ENCODE assay signal across 10 cellular contexts in the genomic region with DNA sequence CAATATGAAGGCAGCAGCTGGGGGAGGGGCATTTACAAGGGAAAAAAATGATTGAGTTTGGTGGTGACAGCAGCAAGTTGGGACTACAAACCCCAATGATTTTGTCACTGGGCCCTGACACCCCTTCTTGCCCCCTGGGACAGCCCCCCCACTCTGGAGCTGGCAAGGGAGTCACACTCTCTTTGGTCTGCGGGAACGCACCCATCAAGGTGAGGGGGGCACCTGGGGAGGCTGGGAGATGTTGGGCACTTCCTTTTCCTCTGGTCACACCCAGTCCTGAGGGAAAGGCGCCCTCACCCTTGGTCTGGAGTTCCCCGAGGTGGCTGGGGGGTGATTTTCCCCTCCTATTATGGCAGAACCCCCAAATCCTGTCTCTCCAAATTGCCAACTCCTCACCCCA. TPM values are rescaled to one million over a fixed set of nuclear protein-coding genes. Genes with fewer than 3 reads are reported as not detected.
DNase-seq lines count a peak whose midpoint lies in the region; ATAC-seq and TF ChIP-seq lines count a peak whose summit lies in the region.
"Had no signal": no experiment of that assay in that cellular context is flagged by ENCODE, and none has a peak within 500 bp of the region (broad histone marks: within the 10 kb centered on the region; RNA-seq: fewer than 3 reads in every experiment).

No MANE protein-coding gene starts in this region.

- H3K4me1 Mint-ChIP-seq in GM23338, result peaks cover 16% of the 10 kb centered on the region
- H3K4me1 Mint-ChIP-seq in stimulated activated naive B cell treated with anti-CD40 and anti-IgM and Interleukin-4, amounts not matched to agents 10 μg/mL and 1 μg/mL and 100 μg/mL, for 72 hours, result peaks cover 29 to 50% of the 10 kb centered on the region in 2 donors
- H3K4me1 Mint-ChIP-seq in T-helper 2 cell treated with Interferon-gamma antibody and Interleukin-4, amounts not matched to agents 5 μg/mL and 100 μg/mL, for 36 hours (ENCODE audit: low read depth), result peaks cover 5% of the 10 kb centered on the region

- H3F3A ChIP-seq in GM23338 (replicated peaks; ENCODE audit: low read depth), result peaks cover 23% of the 10 kb centered on the region

- H2AFZ ChIP-seq in GM23338, result no peak overlapping the region

- no peaks in the 10 kb centered on the region for H3K9me3 Mint-ChIP-seq in GM23338
- no peaks in the 10 kb centered on the region for H3K9me3 Mint-ChIP-seq in stimulated activated naive B cell treated with anti-CD40 and anti-IgM and Interleukin-4, amounts not matched to agents 10 μg/mL and 1 μg/mL and 100 μg/mL, for 72 hours
- no peaks in the 10 kb centered on the region for H3K9me3 Mint-ChIP-seq in T-helper 2 cell treated with Interferon-gamma antibody and Interleukin-4, amounts not matched to agents 5 μg/mL and 100 μg/mL, for 36 hours
- H3K9me3 Mint-ChIP-seq: activated T-helper 1 cell treated with anti-CD3 and anti-CD28 coated beads, Interleukin-12 subunit alpha, Interleukin-12 subunit beta, Interleukin-2, Interleukin-4 antibody, amounts not matched to agents 30 ng/mL and 10 ng/mL and 1 ng/mL, durations not matched to agents 14 hours and 24 hours and 36 hours had no signal

- H3K4me1 ChIP-seq in GM23338 (ENCODE audit: insufficient read depth) (peaks cover 6% of the 10 kb centered on the region; the same call in 1 of the 2 replicates), SJCRH30 (peaks cover 19% of the 10 kb centered on the region), left lung (peaks cover 24 to 51% of the 10 kb centered on the region in 2 donors)

- no peaks in the 10 kb centered on the region; the same call in 1 of the 2 replicates for H3K79me2 ChIP-seq in GM23338 (replicated peaks; ENCODE audit: insufficient read depth)

- H3K27ac ChIP-seq in GM23338 (ENCODE audit: low read depth) (peak overlapping the region; percentile 47; the same call in 1 of the 2 replicates), SJCRH30 (peak overlapping the region; percentile 38), left lung (peak overlapping the region; percentile 50 to 65)

- no peak overlapping the region; the same call in 2 of the 3 replicates for H3K4me3 Mint-ChIP-seq in GM23338
- peak overlapping the region; percentile 62 to 67 for H3K4me3 Mint-ChIP-seq in stimulated activated naive B cell treated with anti-CD40 and anti-IgM and Interleukin-4, amounts not matched to agents 10 μg/mL and 1 μg/mL and 100 μg/mL, for 72 hours
- no peak overlapping the region for H3K4me3 Mint-ChIP-seq in T-helper 2 cell treated with Interferon-gamma antibody and Interleukin-4, amounts not matched to agents 5 μg/mL and 100 μg/mL, for 36 hours
- H3K4me3 Mint-ChIP-seq: activated T-helper 1 cell treated with anti-CD3 and anti-CD28 coated beads, Interleukin-12 subunit alpha, Interleukin-12 subunit beta, Interleukin-2, Interleukin-4 antibody, amounts not matched to agents 30 ng/mL and 10 ng/mL and 1 ng/mL, durations not matched to agents 14 hours and 24 hours and 36 hours had no signal

- TF ChIP-seq CTCF in GM23338 (conservative IDR thresholded peaks at IDR 0.05; ENCODE audit: low read depth in 2 of 2) (no peak), left lung (IDR thresholded peaks at IDR 0.05) (no peak)

- peaks cover 9% of the 10 kb centered on the region for H4K20me1 ChIP-seq in GM23338 (replicated peaks; ENCODE audit: insufficient read depth)

- H3K36me3 Mint-ChIP-seq in GM23338 (ENCODE audit: low read depth), result peaks cover 61% of the 10 kb centered on the region
- peaks cover 0 to 2% of the 10 kb centered on the region in 2 donors for H3K36me3 Mint-ChIP-seq in stimulated activated naive B cell treated with anti-CD40 and anti-IgM and Interleukin-4, amounts not matched to agents 10 μg/mL and 1 μg/mL and 100 μg/mL, for 72 hours
- no peaks in the 10 kb centered on the region for H3K36me3 Mint-ChIP-seq in T-helper 2 cell treated with Interferon-gamma antibody and Interleukin-4, amounts not matched to agents 5 μg/mL and 100 μg/mL, for 36 hours (ENCODE audit: low read depth)

- no peaks in the 10 kb centered on the region for H3K9me2 ChIP-seq in GM23338 (ENCODE audit: insufficient read depth)

- H3K36me3 ChIP-seq in GM23338 (ENCODE audit: insufficient read depth), result peaks cover 29% of the 10 kb centered on the region
- H3K36me3 ChIP-seq in SJCRH30, result peaks cover 30% of the 10 kb centered on the region
- peaks cover 0 to 36% of the 10 kb centered on the region in 2 donors for H3K36me3 ChIP-seq in left lung

- intact Hi-C loops in left lung (cut with DNase I), result loop anchor here in 1 of 2 donors (5.0 kb wide), 2 partner anchors 34 to 49 kb away; partner anchors contain the start of gene SLC12A9

- DNase-seq in GM23338 (ENCODE audit: low spot score) (no peak), SJCRH30 (no peak), left lung (peak in 1 of 2 donors; percentile 37), pons (ENCODE audit: low spot score) (no peak), OCI-M2 (lab: John Stamatoyannopoulos, UW; ENCODE audit: unreplicated experiment) (no peak)
- DNase-seq in stimulated activated naive B cell treated with anti-CD40 and anti-IgM and Interleukin-4, amounts not matched to agents 10 μg/mL and 1 μg/mL and 100 μg/mL, for 72 hours, result peak; percentile 36
- DNase-seq in stimulated activated CD4-positive, alpha-beta T cell treated with anti-CD3 and anti-CD28 coated beads, Interleukin-15, amount 100 ng/mL, for 24 hours, result no peak
- no peak for DNase-seq in T-helper 2 cell treated with Interferon-gamma antibody and Interleukin-4, amounts not matched to agents 5 μg/mL and 100 μg/mL, for 36 hours (ENCODE audit: low spot score)
- DNase-seq: stimulated activated CD4-positive, alpha-beta T cell treated with anti-CD3 and anti-CD28 coated beads, Interleukin-12 subunit alpha, Interleukin-12 subunit beta, amount 100 ng/mL, for 4 hours had no signal

- H3K27me3 Mint-ChIP-seq in GM23338 (ENCODE audit: insufficient read depth, low read depth, poor library complexity), result peaks cover 34% of the 10 kb centered on the region
- no peaks in the 10 kb centered on the region for H3K27me3 Mint-ChIP-seq in stimulated activated naive B cell treated with anti-CD40 and anti-IgM and Interleukin-4, amounts not matched to agents 10 μg/mL and 1 μg/mL and 100 μg/mL, for 72 hours
- H3K27me3 Mint-ChIP-seq in T-helper 2 cell treated with Interferon-gamma antibody and Interleukin-4, amounts not matched to agents 5 μg/mL and 100 μg/mL, for 36 hours (ENCODE audit: low read depth), result peaks cover 3% of the 10 kb centered on the region

- H3K27ac Mint-ChIP-seq in GM23338, result no peak overlapping the region
- H3K27ac Mint-ChIP-seq in stimulated activated naive B cell treated with anti-CD40 and anti-IgM and Interleukin-4, amounts not matched to agents 10 μg/mL and 1 μg/mL and 100 μg/mL, for 72 hours, result peak overlapping the region; percentile 93
- no peak overlapping the region for H3K27ac Mint-ChIP-seq in T-helper 2 cell treated with Interferon-gamma antibody and Interleukin-4, amounts not matched to agents 5 μg/mL and 100 μg/mL, for 36 hours

- no peak overlapping the region for H3K4me2 ChIP-seq in GM23338

- H3K4me3 ChIP-seq in GM23338 (no peak overlapping the region), SJCRH30 (no peak overlapping the region), left lung (no peak overlapping the region)

- H3K9me3 ChIP-seq in SJCRH30 (replicated peaks) (no peaks in the 10 kb centered on the region), left lung (no peaks in the 10 kb centered on the region)

- H3K27me3 ChIP-seq in GM23338 (ENCODE audit: insufficient read depth), result no peaks in the 10 kb centered on the region
- H3K27me3 ChIP-seq in SJCRH30, result no peaks in the 10 kb centered on the region
- H3K27me3 ChIP-seq in left lung, result no peaks in the 10 kb centered on the region

- no peak for ATAC-seq in GM23338
- ATAC-seq in left lung, result no peak
- ATAC-seq in stimulated activated naive B cell treated with anti-CD40 and anti-IgM and Interleukin-4, amounts not matched to agents 10 μg/mL and 1 μg/mL and 100 μg/mL, for 72 hours (replicated peaks), result peak; percentile 18 to 24

TF ChIP-seq in GM23338, 12 proteins besides CTCF, POLR2A, EP300 and RAD21 (continues in another document):
- TF ChIP-seq STAT1 (IDR thresholded peaks at IDR 0.05; ENCODE audit: unreplicated experiment), result no peak

RNA-seq across cellular contexts. Expression of gene EPHB4, which starts 24.4 kb away (rescaled TPM):
- 145 and 164 TPM in 2 replicates for total RNA-seq in GM23338 (2014; rRNA removed; shearing (Covaris generic))
- polyA plus RNA-seq in GM23338 (2016; fragmentation: Nextera tagmentation; extraction: Ambion mirVana), result 22.6 and 23.3 TPM in 2 replicates
- 61.7 and 62.3 TPM in 2 replicates for total RNA-seq in SJCRH30 (2014; rRNA removed; shearing (Covaris generic))
- total RNA-seq in left lung, result 10 to 100 TPM; 72.9 to 79.1 TPM

RNA-seq across cellular contexts. Expression of gene SLC12A9, which starts 49.6 kb away (rescaled TPM):
- 32.3 and 39.9 TPM in 2 replicates for total RNA-seq in GM23338 (2014; rRNA removed; shearing (Covaris generic))
- polyA plus RNA-seq in GM23338 (2016; fragmentation: Nextera tagmentation; extraction: Ambion mirVana), result 9.7 and 10.3 TPM in 2 replicates
- total RNA-seq in SJCRH30 (2014; rRNA removed; shearing (Covaris generic)), result 12.2 and 15.0 TPM in 2 replicates
- 10 to 100 TPM; 35.7 to 49.9 TPM for total RNA-seq in left lung

Comparison
In these comparisons a context has a peak if more than half of its experiments do, and no peak if none do; other contexts are left out.
1. ATAC-seq: peak in stimulated activated naive B cell treated with anti-CD40 and anti-IgM and Interleukin-4, amounts not matched to agents 10 μg/mL and 1 μg/mL and 100 μg/mL, for 72 hours (2 of 2); none in GM23338 (single experiment) and left lung (single experiment).
2. H3K4me3 Mint-ChIP-seq: peak in stimulated activated naive B cell treated with anti-CD40 and anti-IgM and Interleukin-4, amounts not matched to agents 10 μg/mL and 1 μg/mL and 100 μg/mL, for 72 hours (2 of 2); none in GM23338 (single experiment) and T-helper 2 cell treated with Interferon-gamma antibody and Interleukin-4, amounts not matched to agents 5 μg/mL and 100 μg/mL, for 36 hours (single experiment).
3. Peak in every context shown above with its lines, with median percentiles within 50 percentile points of each other: H3K27ac ChIP-seq.